ENCODE assay signal across 22 cellular contexts in the genomic region with DNA sequence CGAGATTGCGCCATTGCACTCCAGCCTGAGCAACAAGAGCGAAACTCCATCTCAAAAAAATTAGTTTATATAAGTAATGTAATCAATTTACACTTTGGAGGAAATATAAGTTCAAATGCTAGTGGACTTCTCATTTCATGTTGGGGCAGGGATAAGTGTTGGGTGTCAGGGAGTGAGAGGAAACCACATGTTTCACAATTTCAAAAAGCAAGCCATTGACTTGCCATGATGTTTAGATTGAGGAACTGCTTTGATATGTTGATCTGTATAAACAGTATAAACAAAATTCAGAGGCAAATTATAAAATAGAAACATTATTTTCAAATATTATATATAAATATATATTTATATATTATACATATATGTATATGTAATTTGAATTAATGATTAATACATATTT. TPM values are rescaled to one million over a fixed set of nuclear protein-coding genes. Genes with fewer than 3 reads are reported as not detected.
"Had no signal": no experiment of that assay in that cellular context is flagged by ENCODE, and none has a peak within 500 bp of the region (broad histone marks: within the 10 kb centered on the region; RNA-seq: fewer than 3 reads in every experiment).

No MANE protein-coding gene starts in this region.

- H3K27me3 ChIP-seq: brain microvascular endothelial cell, hepatocyte, sigmoid colon, upper lobe of left lung had no signal

- H3K9me3 ChIP-seq: sigmoid colon, thoracic aorta, upper lobe of left lung had no signal

- H3K4me3 ChIP-seq: hepatocyte, sigmoid colon, thoracic aorta, upper lobe of left lung had no signal

- DNase-seq: activated gamma-delta T cell treated with Interleukin-2 at 50 U/mL for 16 hours; activated T-cell treated with anti-CD3 and anti-CD28 coated beads, Interleukin-2, amount 50 U/mL, for 1 hour; aorta; brain microvascular endothelial cell; central memory CD4-positive, alpha-beta T cell; effector memory CD8-positive, alpha-beta T cell; foreskin melanocyte; glutamatergic neuron; immature natural killer cell; left ventricle myocardium superior; mammary epithelial cell; natural killer cell; sigmoid colon; stimulated activated CD4-positive, alpha-beta T cell treated with anti-CD3 and anti-CD28 coated beads, Interleukin-4, amount 100 ng/mL, for 1 hour; stimulated activated naive CD4-positive, alpha-beta T cell treated with Interleukin-2 at 50 U/mL for 16 hours; T-helper 9 cell; upper lobe of left lung had no signal

- H3K27ac ChIP-seq: brain microvascular endothelial cell, hepatocyte, sigmoid colon, thoracic aorta had no signal

- ATAC-seq: effector memory CD8-positive, alpha-beta T cell; esophagus mucosa; left ventricle myocardium superior; natural killer cell; WTC11 had no signal

- H3K4me1 ChIP-seq: upper lobe of left lung had no signal

- H3K36me3 ChIP-seq: brain microvascular endothelial cell, sigmoid colon, thoracic aorta, upper lobe of left lung had no signal

- FAIRE-seq: endothelial cell of umbilical vein had no signal

RNA-seq across cellular contexts. Expression of gene FILIP1, which starts 42.7 kb away (rescaled TPM):
- polyA plus RNA-seq: immature natural killer cell, mammary epithelial cell had no signal
